9 cellular contexts compared by ENCODE assay signal in the genomic region with DNA sequence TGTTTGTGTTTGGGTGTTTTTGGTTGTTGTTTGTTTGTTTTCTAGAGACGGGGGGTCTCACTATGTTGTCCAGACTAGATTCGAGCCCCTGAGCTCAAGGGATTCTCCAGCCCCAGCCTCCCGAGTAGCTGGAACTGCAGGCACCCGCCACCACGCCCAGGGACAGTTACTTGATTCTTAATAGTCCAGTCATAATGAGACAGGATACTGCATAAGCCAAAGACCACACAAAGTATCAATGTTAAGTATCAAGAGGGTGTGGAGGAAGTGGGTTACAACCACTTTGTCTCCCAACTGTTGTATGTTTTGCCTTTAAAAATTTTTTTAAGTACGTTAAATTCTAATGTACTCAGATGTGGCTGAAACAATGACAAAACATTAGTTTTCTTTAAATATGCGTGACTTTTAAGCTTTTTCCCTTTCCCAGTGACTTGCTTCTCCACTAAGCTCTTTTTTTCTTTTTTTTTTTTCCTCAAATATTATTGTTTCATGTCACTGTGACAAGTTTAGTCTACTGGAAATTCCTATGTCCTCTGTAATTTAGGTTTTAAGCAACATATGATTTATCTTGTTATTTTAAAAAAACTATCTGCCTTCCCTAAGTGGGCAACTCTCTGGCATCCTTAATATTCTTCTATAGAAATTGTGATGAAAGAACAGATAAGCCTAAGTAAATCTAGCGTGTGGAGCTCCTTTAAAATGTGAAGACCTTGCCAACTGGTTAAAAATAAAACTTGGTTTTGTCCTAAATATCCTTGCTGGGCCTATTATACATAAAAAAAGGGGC. TPM values are rescaled to one million over a fixed set of nuclear protein-coding genes. Genes with fewer than 3 reads are reported as not detected.
DNase-seq lines count a peak whose midpoint lies in the region; ATAC-seq and TF ChIP-seq lines count a peak whose summit lies in the region.
"Had no signal": no experiment of that assay in that cellular context is flagged by ENCODE, and none has a peak within 500 bp of the region (broad histone marks: within the 10 kb centered on the region; RNA-seq: fewer than 3 reads in every experiment).

No MANE protein-coding gene starts in this region.

- H3K27me3 ChIP-seq in spleen (replicated peaks in 1 of 7) = no peaks in the 10 kb centered on the region
- no peaks in the 10 kb centered on the region for H3K27me3 ChIP-seq in vagina

- DNase-seq in activated T-cell treated with anti-CD3 and anti-CD28 coated beads, Interleukin-2, amount 50 U/mL, for 24 hours = peak; percentile 49
- DNase-seq in spleen = peak; percentile 67
- no peak for DNase-seq in vagina (ENCODE audit: extremely low spot score in 2 of 2)
- DNase-seq in OCI-M2 (lab: John Stamatoyannopoulos, UW; ENCODE audit: unreplicated experiment) = no peak
- no peak for DNase-seq in left cardiac atrium
- DNase-seq in HCEC 1CT = no peak
- DNase-seq: amniotic stem cell had no signal

- H3K36me3 Mint-ChIP-seq in activated T-cell treated with anti-CD3 and anti-CD28 coated beads, Interleukin-2, amount 50 U/mL, for 24 hours (ENCODE audit: low read depth) = peaks cover 51% of the 10 kb centered on the region

- TF ChIP-seq CTCF in spleen (IDR thresholded peaks at IDR 0.05 in 8 of 11, conservative IDR thresholded peaks at IDR 0.05 in 3 of 11) = no peak
- no peak for TF ChIP-seq CTCF in vagina (IDR thresholded peaks at IDR 0.05)

- H3K4me3 ChIP-seq in spleen (no peak overlapping the region), vagina (no peak overlapping the region)

- 64 to 74% (median 68%) methylated on average over 8 of the region's 8 CpGs for WGBS in spleen, 5 donors

- no peaks in the 10 kb centered on the region for H3K9me3 ChIP-seq in spleen
- H3K9me3 ChIP-seq in vagina = no peaks in the 10 kb centered on the region

- peak overlapping the region; percentile 21 for H3K4me3 Mint-ChIP-seq in activated T-cell treated with anti-CD3 and anti-CD28 coated beads, Interleukin-2, amount 50 U/mL, for 24 hours

- H3K27ac ChIP-seq in spleen (no peak overlapping the region), vagina (no peak overlapping the region)

- peak overlapping the region; percentile 81 for H3K27ac Mint-ChIP-seq in activated T-cell treated with anti-CD3 and anti-CD28 coated beads, Interleukin-2, amount 50 U/mL, for 24 hours

- intact Hi-C loops in spleen (cut with DNase I; ENCODE audit: low total_unique reads) (no loop called here), vagina (cut with DNase I) (no loop called here), left cardiac atrium (cut with DNase I) (no loop called here)

- H3K4me1 ChIP-seq in spleen = peaks cover 0 to 26% (median 0%) of the 10 kb centered on the region in 6 donors
- no peaks in the 10 kb centered on the region for H3K4me1 ChIP-seq in vagina

- peak; percentile 60 for ATAC-seq in GM18511 (IDR thresholded peaks at IDR 0.05; ENCODE audit: unreplicated experiment)
- ATAC-seq in HG03103 (IDR thresholded peaks at IDR 0.05; ENCODE audit: low read depth, unreplicated experiment) = peak; percentile 74
- no peak for ATAC-seq in left cardiac atrium

- TF ChIP-seq POLR2A in spleen (IDR thresholded peaks at IDR 0.05) = no peak
- TF ChIP-seq POLR2A in vagina (IDR thresholded peaks at IDR 0.05) = no peak

- peaks cover 44% of the 10 kb centered on the region for H3K4me1 Mint-ChIP-seq in activated T-cell treated with anti-CD3 and anti-CD28 coated beads, Interleukin-2, amount 50 U/mL, for 24 hours (ENCODE audit: low read depth)

- H3K36me3 ChIP-seq in spleen = peaks cover 0 to 13% (median 0%) of the 10 kb centered on the region in 6 donors
- no peaks in the 10 kb centered on the region for H3K36me3 ChIP-seq in vagina

- no peaks in the 10 kb centered on the region for H3K27me3 Mint-ChIP-seq in activated T-cell treated with anti-CD3 and anti-CD28 coated beads, Interleukin-2, amount 50 U/mL, for 24 hours

- H3K9me3 Mint-ChIP-seq in activated T-cell treated with anti-CD3 and anti-CD28 coated beads, Interleukin-2, amount 50 U/mL, for 24 hours = peaks cover 11% of the 10 kb centered on the region

RNA-seq across cellular contexts. Expression of a gene that starts 56.1 kb away (rescaled TPM):
- total RNA-seq in spleen (10 to 100 TPM; 19.3 to 31.7 (median 24.5) TPM), vagina (22.1 TPM), left cardiac atrium (10 to 100 TPM; 28.6 to 28.7 TPM)
- 10 to 100 TPM; 45.9 to 60.0 (median 49.8) TPM for polyA plus RNA-seq in spleen

Comparison
In these comparisons a context has a peak if more than half of its experiments do, and no peak if none do; other contexts are left out.
1. ATAC-seq: peak in GM18511 (single experiment) and HG03103 (single experiment); none in left cardiac atrium (0 of 2).
2. DNase-seq: peak in activated T-cell treated with anti-CD3 and anti-CD28 coated beads, Interleukin-2, amount 50 U/mL, for 24 hours (single experiment) and spleen (single experiment); none in vagina (0 of 2), OCI-M2 (single experiment), left cardiac atrium (single experiment) and HCEC 1CT (single experiment).